Comparison of ENCODE assay signal across 11 cellular contexts in the genomic region with DNA sequence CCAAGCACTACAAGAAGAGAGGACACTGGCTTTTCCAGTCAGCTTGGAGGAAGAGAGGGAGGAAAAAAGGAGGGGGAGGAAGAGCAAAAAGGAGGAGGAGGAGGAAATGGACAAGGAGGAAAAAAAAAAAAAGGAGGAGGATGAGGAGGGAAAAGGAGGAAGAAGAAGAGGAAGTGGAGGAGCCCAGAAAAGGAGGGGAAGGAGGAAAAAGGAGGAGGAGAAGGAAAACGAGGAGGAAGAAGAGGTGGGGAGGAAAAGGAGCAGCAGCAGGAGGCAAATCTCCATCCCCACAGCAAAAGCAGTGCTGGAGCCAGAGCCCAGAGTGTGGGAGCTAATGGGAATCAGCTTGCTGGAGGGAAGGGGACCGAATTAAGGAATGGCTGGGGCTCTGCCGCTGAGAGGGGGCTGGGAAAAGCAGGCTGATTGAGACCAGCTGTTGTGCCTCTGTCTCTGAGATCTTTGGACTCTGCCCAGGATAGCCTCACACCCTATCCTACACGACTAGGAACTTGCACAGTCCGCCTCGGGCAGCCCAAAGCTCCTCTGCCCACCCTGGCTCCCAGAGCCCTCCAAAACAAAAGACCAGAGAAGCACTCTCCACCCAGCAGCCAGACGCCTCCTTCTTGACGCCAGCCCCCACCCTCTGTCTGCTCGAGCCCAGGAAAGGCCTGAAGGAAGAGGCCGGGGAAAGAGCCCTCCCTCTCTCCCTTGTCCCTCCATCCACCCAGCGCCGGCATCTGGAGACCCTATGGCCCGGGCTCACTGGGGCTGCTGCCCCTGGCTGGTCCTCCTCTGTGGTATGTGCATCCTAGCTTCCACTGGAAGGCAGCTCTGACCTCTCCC. TPM values are rescaled to one million over a fixed set of nuclear protein-coding genes. Genes with fewer than 3 reads are reported as not detected.
A peak's percentile ranks its signal among the peaks of the same experiment; 100 is the strongest.
DNase-seq lines count a peak whose midpoint lies in the region; ATAC-seq and TF ChIP-seq lines count a peak whose summit lies in the region.
"Had no signal": no experiment of that assay in that cellular context is flagged by ENCODE, and none has a peak within 500 bp of the region (broad histone marks: within the 10 kb centered on the region; RNA-seq: fewer than 3 reads in every experiment).

A gene with protein sequence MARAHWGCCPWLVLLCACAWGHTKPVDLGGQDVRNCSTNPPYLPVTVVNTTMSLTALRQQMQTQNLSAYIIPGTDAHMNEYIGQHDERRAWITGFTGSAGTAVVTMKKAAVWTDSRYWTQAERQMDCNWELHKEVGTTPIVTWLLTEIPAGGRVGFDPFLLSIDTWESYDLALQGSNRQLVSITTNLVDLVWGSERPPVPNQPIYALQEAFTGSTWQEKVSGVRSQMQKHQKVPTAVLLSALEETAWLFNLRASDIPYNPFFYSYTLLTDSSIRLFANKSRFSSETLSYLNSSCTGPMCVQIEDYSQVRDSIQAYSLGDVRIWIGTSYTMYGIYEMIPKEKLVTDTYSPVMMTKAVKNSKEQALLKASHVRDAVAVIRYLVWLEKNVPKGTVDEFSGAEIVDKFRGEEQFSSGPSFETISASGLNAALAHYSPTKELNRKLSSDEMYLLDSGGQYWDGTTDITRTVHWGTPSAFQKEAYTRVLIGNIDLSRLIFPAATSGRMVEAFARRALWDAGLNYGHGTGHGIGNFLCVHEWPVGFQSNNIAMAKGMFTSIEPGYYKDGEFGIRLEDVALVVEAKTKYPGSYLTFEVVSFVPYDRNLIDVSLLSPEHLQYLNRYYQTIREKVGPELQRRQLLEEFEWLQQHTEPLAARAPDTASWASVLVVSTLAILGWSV (plus strand): TSS at position 514 of the 843 bp plus-strand sequence. CDS start 235 bp downstream, at position 749.

- DNase-seq in MCF 10A (ENCODE audit: unreplicated experiment) (no peak), breast epithelium (ENCODE audit: low spot score in 2 of 2) (no peak), esophagus muscularis mucosa (ENCODE audit: extremely low spot score) (no peak), mesothelial cell of epicardium (ENCODE audit: low spot score in 2 of 2, unreplicated experiment in 2 of 2) (peak in 1 of 2 experiments; percentile 50), COR-L47 (lab: John Stamatoyannopoulos, UW) (no peak), head of caudate nucleus (no peak)
- DNase-seq: CD8-positive, alpha-beta memory T cell; hypothalamus had no signal

- no peak for TF ChIP-seq EP300 in esophagus muscularis mucosa (IDR thresholded peaks at IDR 0.05)

- H3K36me3 ChIP-seq in breast epithelium: no peaks in the 10 kb centered on the region
- no peaks in the 10 kb centered on the region for H3K36me3 ChIP-seq in esophagus muscularis mucosa

- no TSS peak for BruUV-seq in MCF 10A (replicated peaks; lab: Mats Ljungman, UMichigan)

- CTCF ChIA-PET in MCF 10A (lab: Yijun Ruan, JAX): interaction anchor here (0.6 to 1.3 kb wide), 5 partner anchors 13 to 211 kb away, joined by 3 to 6 read pairs (median 3); no protein-coding TSS in a partner anchor

- peak within 1 kb of the TSS; percentile 32 for H3K27ac Mint-ChIP-seq in MCF 10A (ENCODE audit: low read depth, unreplicated experiment)
- peak within 1 kb of the TSS; percentile 95 for H3K27ac Mint-ChIP-seq in mesothelial cell of epicardium

- 23% methylated on average over 13 of the region's 13 CpGs for WGBS in esophagus muscularis mucosa

- H3K27ac ChIP-seq in breast epithelium (peak within 1 kb of the TSS in 1 of 2 donors; percentile 52), esophagus muscularis mucosa (replicated peaks in 1 of 4) (peak within 1 kb of the TSS; percentile 19 to 55 (median 48))
- H3K27ac ChIP-seq: body of pancreas had no signal

- TF ChIP-seq POLR2A in breast epithelium (IDR thresholded peaks at IDR 0.05) (no peak), esophagus muscularis mucosa (IDR thresholded peaks at IDR 0.05; ENCODE audit: low read depth) (no peak)

- no peaks in the 10 kb centered on the region for H3K4me1 Mint-ChIP-seq in MCF 10A (ENCODE audit: insufficient read depth, unreplicated experiment)
- H3K4me1 Mint-ChIP-seq in mesothelial cell of epicardium: peaks cover 33% of the 10 kb centered on the region

- H3K4me3 Mint-ChIP-seq in MCF 10A (ENCODE audit: unreplicated experiment) (no peak within 1 kb of the TSS), mesothelial cell of epicardium (peak within 1 kb of the TSS; percentile 54)
- H3K4me3 Mint-ChIP-seq: CD8-positive, alpha-beta memory T cell had no signal

- intact Hi-C loops in MCF 10A (cut with micrococcal nuclease) (no loop called here), breast epithelium (cut with DNase I; ENCODE audit: low total_unique reads) (no loop called here), esophagus muscularis mucosa (cut with DNase I) (no loop called here), head of caudate nucleus (cut with DNase I) (no loop called here)

- no peak for TF ChIP-seq CTCF in MCF 10A (IDR thresholded peaks at IDR 0.05; ENCODE audit: unreplicated experiment)
- no peak for TF ChIP-seq CTCF in breast epithelium (IDR thresholded peaks at IDR 0.05)
- TF ChIP-seq CTCF in esophagus muscularis mucosa (IDR thresholded peaks at IDR 0.05): no peak
- TF ChIP-seq CTCF in mesothelial cell of epicardium (IDR thresholded peaks at IDR 0.05; ENCODE audit: unreplicated experiment): no peak

- H3K9me3 ChIP-seq in breast epithelium (no peaks in the 10 kb centered on the region), esophagus muscularis mucosa (no peaks in the 10 kb centered on the region)
- H3K9me3 ChIP-seq: body of pancreas had no signal

- H3K4me3 ChIP-seq in breast epithelium: peak within 1 kb of the TSS in 1 of 3 donors; percentile 15
- no peak within 1 kb of the TSS for H3K4me3 ChIP-seq in esophagus muscularis mucosa
- H3K4me3 ChIP-seq: body of pancreas had no signal

- H3K9me3 Mint-ChIP-seq in MCF 10A (ENCODE audit: unreplicated experiment): no peaks in the 10 kb centered on the region
- peaks cover 11% of the 10 kb centered on the region for H3K9me3 Mint-ChIP-seq in mesothelial cell of epicardium
- H3K9me3 Mint-ChIP-seq: CD8-positive, alpha-beta memory T cell had no signal

- POLR2A ChIA-PET in MCF 10A (lab: Yijun Ruan, JAX): interaction anchor here (1.1 kb wide), 1 partner anchor 141 kb away, joined by 3 read pairs; no protein-coding TSS in a partner anchor

- H3K27me3 ChIP-seq in breast epithelium (peaks cover 0 to 38% of the 10 kb centered on the region in 2 donors), esophagus muscularis mucosa (no peaks in the 10 kb centered on the region)
- H3K27me3 ChIP-seq: body of pancreas had no signal

- H3K27me3 Mint-ChIP-seq in MCF 10A (ENCODE audit: insufficient read depth, unreplicated experiment) (peaks cover 53% of the 10 kb centered on the region), mesothelial cell of epicardium (ENCODE audit: low read depth) (no peaks in the 10 kb centered on the region)

- no peaks in the 10 kb centered on the region for H3K36me3 Mint-ChIP-seq in MCF 10A (ENCODE audit: insufficient read depth, unreplicated experiment)
- peaks cover 2% of the 10 kb centered on the region for H3K36me3 Mint-ChIP-seq in mesothelial cell of epicardium
- H3K36me3 Mint-ChIP-seq: CD8-positive, alpha-beta memory T cell had no signal

- ATAC-seq in GM21367 (IDR thresholded peaks at IDR 0.05; ENCODE audit: unreplicated experiment): no peak
- no peak for ATAC-seq in GM21515 (IDR thresholded peaks at IDR 0.05; ENCODE audit: unreplicated experiment)
- ATAC-seq: body of pancreas had no signal

- H3K4me1 ChIP-seq in breast epithelium (no peaks in the 10 kb centered on the region), esophagus muscularis mucosa (no peaks in the 10 kb centered on the region)
- H3K4me1 ChIP-seq: body of pancreas had no signal

RNA-seq across cellular contexts. Expression of the gene that starts here (rescaled TPM):
- not detected in 2 replicates for total RNA-seq in MCF 10A (2022)
- 10 to 100 TPM in 1 of 3 donors, 1 to 10 TPM in 1, under 1 TPM in 1; 0.44 to 12.8 (median 3.9) TPM for total RNA-seq in breast epithelium
- 10 to 100 TPM in 1 of 4 donors, 1 to 10 TPM in 3; 3.3 to 14.4 (median 5.0) TPM for total RNA-seq in esophagus muscularis mucosa
- total RNA-seq in mesothelial cell of epicardium: 3.5 to 4.2 TPM (median 4.0 TPM) in 3 replicates
